ENCODE assay signal across 19 cellular contexts in the genomic region with DNA sequence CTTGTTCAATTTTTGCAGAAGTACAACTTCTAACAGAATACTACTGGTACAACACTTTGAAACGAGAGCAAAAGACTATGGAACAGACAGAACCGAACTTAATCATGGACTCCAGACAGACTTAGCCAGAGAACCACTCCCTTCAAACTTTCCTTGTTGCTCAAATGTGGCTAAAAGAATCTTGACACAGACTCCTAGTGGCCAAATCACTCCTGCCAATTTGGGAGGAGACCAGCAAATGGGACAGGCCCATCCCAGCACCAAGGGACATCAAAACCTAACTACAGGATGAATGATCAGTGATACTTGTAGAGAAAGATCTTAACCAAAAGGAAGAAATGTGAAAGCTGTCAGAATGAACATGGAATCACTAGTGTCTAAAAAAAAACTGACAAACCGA.
DNase-seq lines count a peak whose midpoint lies in the region; ATAC-seq, FAIRE-seq and TF ChIP-seq lines count a peak whose summit lies in the region.
"Had no signal": no experiment of that assay in that cellular context is flagged by ENCODE, and none has a peak within 500 bp of the region (broad histone marks: within the 10 kb centered on the region; RNA-seq: fewer than 3 reads in every experiment).

No MANE protein-coding gene starts in this region.

- H3K9ac ChIP-seq in PC-3 (ENCODE audit: low read length) = no peak overlapping the region

- H3K79me2 ChIP-seq in PC-3 (ENCODE audit: low read length) = no peaks in the 10 kb centered on the region

- H2AFZ ChIP-seq in PC-3 (ENCODE audit: low read length) = no peak overlapping the region

- H3K36me3 ChIP-seq in PC-3 (ENCODE audit: low read depth, low read length) = no peaks in the 10 kb centered on the region
- H3K36me3 ChIP-seq in pancreas = no peaks in the 10 kb centered on the region
- H3K36me3 ChIP-seq: BE2C had no signal

- H3K4me2 ChIP-seq in PC-3 (ENCODE audit: low read length) = no peak overlapping the region

- H3K27me3 ChIP-seq in PC-3 (ENCODE audit: low read length) (peaks cover 9% of the 10 kb centered on the region), pancreas (no peaks in the 10 kb centered on the region)
- H3K27me3 ChIP-seq: BE2C had no signal

- no TSS peak for BruUV-seq in PC-3 (replicated peaks; lab: Mats Ljungman, UMichigan)

- DNase-seq in GM10248 (ENCODE audit: extremely low spot score) (peak; percentile 3), PC-3 (no peak), iPS DF 19.7 (ENCODE audit: low read depth, low spot score) (peak; percentile 15), pancreas (no peak)
- no peak for DNase-seq in activated naive CD4-positive, alpha-beta T cell treated with anti-CD3 and anti-CD28 coated beads, Interleukin-2, amount 50 U/mL, for 16 hours
- DNase-seq: ACHN; BE2C; Calu3; CD4-positive, alpha-beta memory T cell; GOT3; KBM-7; NCI-H1436; NCI-H2081; NCI-H510A; NCI-H774; SW 1271 had no signal

- CTCF ChIA-PET in GM10248 (lab: Yijun Ruan, JAX) (interaction anchor here (0.8 kb wide), 1 partner anchor 39 kb away, joined by 3 read pairs; no protein-coding TSS in a partner anchor), PC-3 (lab: Charles Lee) (no interaction called here)

- H3K4me1 ChIP-seq in PC-3 (ENCODE audit: insufficient read depth, low read length) (no peaks in the 10 kb centered on the region), pancreas (no peaks in the 10 kb centered on the region)
- H3K4me1 ChIP-seq: BE2C had no signal

- H3K9me3 ChIP-seq in PC-3 (ENCODE audit: low read length) = no peaks in the 10 kb centered on the region
- no peaks in the 10 kb centered on the region for H3K9me3 ChIP-seq in pancreas
- H3K9me3 ChIP-seq: BE2C had no signal

- intact Hi-C loops in PC-3 (cut with micrococcal nuclease) (no loop called here), pancreas (cut with DNase I) (no loop called here)

- FAIRE-seq in pancreas (lab: Jason Lieb, UNC) = no peak

- no peak overlapping the region for H3K4me3 ChIP-seq in PC-3 (ENCODE audit: low read length)
- no peak overlapping the region for H3K4me3 ChIP-seq in pancreas

- ATAC-seq in PC-3 (no peak), GM21825 (IDR thresholded peaks at IDR 0.05; ENCODE audit: unreplicated experiment) (no peak), HG03097 (IDR thresholded peaks at IDR 0.05; ENCODE audit: low FRiP score, unreplicated experiment) (no peak), pancreas (no peak)

- no peak for TF ChIP-seq CTCF in GM10248 (IDR thresholded peaks at IDR 0.05; ENCODE audit: control extremely low read depth, extremely low read depth, low read depth, missing control alignments)
- TF ChIP-seq CTCF in PC-3 (conservative IDR thresholded peaks at IDR 0.05; ENCODE audit: low read depth, low read length) = peak; percentile 19; the same call in 1 of the 2 replicates
- no peak for TF ChIP-seq CTCF in pancreas (IDR thresholded peaks at IDR 0.05)

- no peak overlapping the region for H3K27ac ChIP-seq in PC-3 (ENCODE audit: low read length)
- H3K27ac ChIP-seq in pancreas = no peak overlapping the region
- H3K27ac ChIP-seq: RWPE1 had no signal

- POLR2A ChIA-PET in GM10248 (lab: Yijun Ruan, JAX) (no interaction called here), PC-3 (lab: Charles Lee; ENCODE audit: unreplicated experiment) (no interaction called here)

- no peaks in the 10 kb centered on the region for H4K20me1 ChIP-seq in PC-3 (ENCODE audit: low read length)

- no peaks in the 10 kb centered on the region for H3F3A ChIP-seq in PC-3 (ENCODE audit: low read length, unreplicated experiment)

- no peaks in the 10 kb centered on the region for H3K9me2 ChIP-seq in PC-3 (replicated peaks; ENCODE audit: low read length)

- WGBS in pancreas, 2 donors = 71 to 76% methylated on average over 3 of the region's 3 CpGs

Comparison
In these comparisons a context has a peak if more than half of its experiments do, and no peak if none do; other contexts are left out.
1. DNase-seq: peak in GM10248 (single experiment) and iPS DF 19.7 (single experiment); none in PC-3 (single experiment), activated naive CD4-positive, alpha-beta T cell treated with anti-CD3 and anti-CD28 coated beads, Interleukin-2, amount 50 U/mL, for 16 hours (single experiment) and pancreas (0 of 6).